Comparison of ENCODE assay signal across 8 cellular contexts in genomic region chr16:20300312-20301097, GRCh38. TPM values are rescaled to one million over a fixed set of nuclear protein-coding genes. Genes with fewer than 3 reads are reported as not detected.
DNase-seq lines count a peak whose midpoint lies in the region; ATAC-seq and TF ChIP-seq lines count a peak whose summit lies in the region.

No MANE protein-coding gene starts in this region.

- peaks cover 0 to 19% (median 2%) of the 10 kb centered on the region in 45 donors for H3K27me3 ChIP-seq in dorsolateral prefrontal cortex
- H3K27me3 ChIP-seq in upper lobe of right lung = no peaks in the 10 kb centered on the region

- no peaks in the 10 kb centered on the region for H3K36me3 ChIP-seq in upper lobe of right lung

- H3K9me3 Mint-ChIP-seq in mesothelial cell of epicardium = no peaks in the 10 kb centered on the region

- H3K4me1 Mint-ChIP-seq in mesothelial cell of epicardium = no peaks in the 10 kb centered on the region

- ATAC-seq in GM21528 (IDR thresholded peaks at IDR 0.05; ENCODE audit: low FRiP score, unreplicated experiment) (peak; percentile 64), upper lobe of right lung (peak; percentile 92), GM18867 (IDR thresholded peaks at IDR 0.05; ENCODE audit: unreplicated experiment) (no peak)

- peaks cover 21% of the 10 kb centered on the region for H3K27me3 Mint-ChIP-seq in mesothelial cell of epicardium (ENCODE audit: low read depth)

- H3K4me3 ChIP-seq in dorsolateral prefrontal cortex = no peak overlapping the region
- no peak overlapping the region for H3K4me3 ChIP-seq in upper lobe of right lung

- DNase-seq in DMS153 treated with DMSO at 0.1 percent for 48 hours (lab: John Stamatoyannopoulos, UW; ENCODE audit: unreplicated experiment) (peak; percentile 67), NCI-H146 treated with DMSO at 0.1 percent for 48 hours (lab: John Stamatoyannopoulos, UW; ENCODE audit: unreplicated experiment) (peak; percentile 60), T-helper 1 cell (peak in 3 of 5 donors; percentile 6 to 30 (median 9)), dorsolateral prefrontal cortex (peak in 7 of 10 donors; percentile 5 to 56 (median 31)), mesothelial cell of epicardium (ENCODE audit: low spot score in 2 of 2, unreplicated experiment in 2 of 2) (peak in 1 of 2 experiments; percentile 44), upper lobe of right lung (no peak)

- TF ChIP-seq CTCF in dorsolateral prefrontal cortex (IDR thresholded peaks at IDR 0.05 in 54 of 56, conservative IDR thresholded peaks at IDR 0.05 in 2 of 56; ENCODE audit: low read depth in 1 of 56, partially characterized antibody in 56 of 56) (peak in 55 of 56 donors; percentile 21 to 79 (median 65)), mesothelial cell of epicardium (IDR thresholded peaks at IDR 0.05; ENCODE audit: unreplicated experiment) (peak; percentile 57), upper lobe of right lung (IDR thresholded peaks at IDR 0.05) (peak; percentile 63)

- no peak overlapping the region for H3K27ac Mint-ChIP-seq in mesothelial cell of epicardium

- no peak overlapping the region for H3K4me3 Mint-ChIP-seq in mesothelial cell of epicardium

- H3K27ac ChIP-seq in dorsolateral prefrontal cortex (no peak overlapping the region), upper lobe of right lung (no peak overlapping the region)

- no peaks in the 10 kb centered on the region for H3K36me3 Mint-ChIP-seq in mesothelial cell of epicardium

- H3K9me3 ChIP-seq in upper lobe of right lung = no peaks in the 10 kb centered on the region

- intact Hi-C loops in dorsolateral prefrontal cortex (cut with DNase I) (loop anchor here (2.0 to 5.0 kb wide), 2 partner anchors 393 to 394 kb away; no protein-coding TSS in a partner anchor), upper lobe of right lung (cut with DNase I) (no loop called here)

- no peaks in the 10 kb centered on the region for H3K4me1 ChIP-seq in upper lobe of right lung

RNA-seq across cellular contexts. Expression of gene GP2, which starts 26.8 kb away (rescaled TPM):
- total RNA-seq in dorsolateral prefrontal cortex (not detected), mesothelial cell of epicardium (not detected in 3 replicates), upper lobe of right lung (not detected)

RNA-seq across cellular contexts. Expression of gene UMOD, which starts 52.0 kb away (rescaled TPM):
- not detected for total RNA-seq in dorsolateral prefrontal cortex
- not detected in 3 replicates for total RNA-seq in mesothelial cell of epicardium
- not detected for total RNA-seq in upper lobe of right lung
